ENCODE assay signal across 8 cellular contexts in the genomic region with DNA sequence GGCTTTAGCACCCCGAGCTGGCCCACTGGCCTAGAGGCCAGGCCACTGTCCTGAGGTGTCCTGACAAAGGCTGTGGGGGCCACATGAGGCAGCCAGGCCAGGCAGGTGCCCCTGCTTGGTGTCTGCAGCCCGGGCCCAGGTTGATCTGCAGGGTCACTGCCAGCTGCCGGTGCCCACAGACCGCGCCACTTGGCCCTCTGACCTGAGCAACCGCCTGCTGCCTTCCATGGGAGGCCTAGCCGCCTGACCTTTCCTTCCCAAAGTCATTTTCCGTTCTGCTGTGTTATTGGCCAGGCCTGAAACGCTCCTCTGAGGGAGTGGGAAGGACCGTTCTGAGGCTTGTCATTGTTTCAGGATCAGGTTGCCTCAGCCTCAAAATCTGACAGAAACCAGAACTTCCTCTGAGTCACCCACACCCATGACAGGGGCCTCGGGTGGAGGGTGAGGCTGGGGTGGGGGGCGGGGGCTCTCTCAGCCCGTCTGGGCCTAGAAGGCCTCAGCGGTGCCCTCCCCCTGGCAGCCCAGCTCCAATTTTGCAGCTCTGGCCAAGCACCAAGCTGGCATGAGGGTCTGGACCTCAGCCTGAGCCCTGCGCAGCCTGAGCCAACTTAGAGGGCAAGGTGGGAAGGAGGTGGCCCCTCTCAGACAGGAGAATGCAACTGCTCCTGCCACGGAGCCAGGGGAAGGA.
DNase-seq lines count a peak whose midpoint lies in the region; ATAC-seq and TF ChIP-seq lines count a peak whose summit lies in the region.

No MANE protein-coding gene starts in this region.

- no peak for TF ChIP-seq CTCF in mucosa of descending colon (IDR thresholded peaks at IDR 0.05)

- no peaks in the 10 kb centered on the region for H3K9me3 ChIP-seq in mucosa of descending colon

- DNase-seq in mucosa of descending colon (peak in 1 of 3 donors; percentile 53), putamen (ENCODE audit: low spot score) (no peak), NCI-H2196 treated with DMSO at 0.1 percent for 48 hours (lab: John Stamatoyannopoulos, UW; ENCODE audit: unreplicated experiment) (no peak)
- DNase-seq in stimulated activated naive CD4-positive, alpha-beta T cell treated with Interleukin-2 at 50 U/mL for 16 hours (lab: John Stamatoyannopoulos, UW): peak; percentile 58

- H3K27ac ChIP-seq in cingulate gyrus (ENCODE audit: low read depth, low read length): peak overlapping the region; percentile 29

- H3K4me1 ChIP-seq in mucosa of descending colon (ENCODE audit: low read depth): no peaks in the 10 kb centered on the region

- intact Hi-C loops in mucosa of descending colon (cut with DNase I, micrococcal nuclease): loop anchor here in 1 of 2 donors (10.0 kb wide), 1 partner anchor 60 kb away; no protein-coding TSS in a partner anchor

- ATAC-seq in GM18867 (IDR thresholded peaks at IDR 0.05; ENCODE audit: unreplicated experiment): peak; percentile 68
- peak; percentile 74 for ATAC-seq in HG03159 (IDR thresholded peaks at IDR 0.05; ENCODE audit: unreplicated experiment)
- peak; percentile 95 to 98 for ATAC-seq in activated CD4-positive, CD25-positive, alpha-beta regulatory T cell treated with anti-CD3 and anti-CD28 coated beads, Interleukin-2, amount 50 U/mL, for 24 hours
- peak; percentile 17 for ATAC-seq in mucosa of descending colon

- no peaks in the 10 kb centered on the region for H3K36me3 ChIP-seq in mucosa of descending colon (ENCODE audit: low read depth)

- no peak overlapping the region for H3K4me3 ChIP-seq in mucosa of descending colon

Comparison
In these comparisons a context has a peak if more than half of its experiments do, and no peak if none do; other contexts are left out.
1. ATAC-seq: peak in every context shown above with its lines; median percentile 96 in activated CD4-positive, CD25-positive, alpha-beta regulatory T cell treated with anti-CD3 and anti-CD28 coated beads, Interleukin-2, amount 50 U/mL, for 24 hours; 74 in HG03159; 68 in GM18867; 17 in mucosa of descending colon.